1 cellular context compared by ENCODE assay signal in the genomic region with DNA sequence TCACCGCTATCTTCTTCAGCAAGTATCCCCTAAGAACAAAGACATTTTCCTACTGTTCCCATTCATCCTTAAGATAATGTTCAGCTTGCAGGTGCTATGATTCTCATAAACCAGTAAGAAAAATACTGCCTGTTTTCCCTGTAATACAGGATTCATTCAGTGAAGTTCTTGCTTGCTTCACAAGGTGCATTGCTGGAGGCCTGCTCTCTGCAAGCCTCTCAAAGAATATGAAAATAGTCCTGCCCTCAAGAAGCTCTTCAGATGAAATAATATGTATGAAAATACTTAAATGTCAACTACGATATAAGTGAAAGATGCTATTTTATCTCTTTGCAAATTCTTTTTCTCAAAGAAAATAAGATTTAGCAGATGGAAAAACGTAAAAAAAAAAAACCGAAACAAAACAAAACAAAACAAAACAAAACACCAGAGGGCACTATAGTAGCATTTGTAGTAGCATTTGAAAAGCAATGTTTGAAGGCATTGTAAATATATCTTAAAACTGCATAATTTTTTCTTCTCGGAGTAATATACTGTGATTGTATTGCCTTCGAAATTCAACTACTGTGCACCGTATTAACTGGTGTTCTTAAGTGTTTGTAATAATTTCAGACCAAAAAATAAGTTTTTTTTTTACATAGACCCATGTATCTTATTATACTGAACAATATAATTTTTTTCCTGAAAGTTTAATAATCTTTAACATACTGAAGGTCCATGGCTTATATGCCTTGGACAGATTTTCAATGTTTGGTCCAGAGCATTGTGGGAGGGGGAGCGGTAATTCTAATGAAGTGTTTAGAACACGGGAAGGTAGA.
TF ChIP-seq lines count a peak whose summit lies in the region.

No MANE protein-coding gene starts in this region.

TF ChIP-seq in GM23338, 12 proteins besides CTCF, POLR2A, EP300 and RAD21 (continued from another document):
- TF ChIP-seq REST (IDR thresholded peaks at IDR 0.05; ENCODE audit: unreplicated experiment) (no peak), CREB1 (CRISPR knock-in tag; IDR thresholded peaks at IDR 0.05; ENCODE audit: low read depth) (no peak), EZH2phosphoT487 (IDR thresholded peaks at IDR 0.05; ENCODE audit: unreplicated experiment) (no peak), POLR2AphosphoS5 (IDR thresholded peaks at IDR 0.05; ENCODE audit: low read depth) (no peak)
